ENCODE assay signal across 8 cellular contexts in genomic region chr20:9912858-9913434, GRCh38.
DNase-seq lines count a peak whose midpoint lies in the region; ATAC-seq and TF ChIP-seq lines count a peak whose summit lies in the region.

No MANE protein-coding gene starts in this region.

- H3K4me1 ChIP-seq in esophagus squamous epithelium (no peaks in the 10 kb centered on the region), osteoblast (ENCODE audit: insufficient read depth, low read length) (no peaks in the 10 kb centered on the region)

- TF ChIP-seq CTCF in GM20000 (IDR thresholded peaks at IDR 0.05; ENCODE audit: extremely low read depth, missing control alignments): peak; percentile 67
- TF ChIP-seq CTCF in esophagus squamous epithelium (IDR thresholded peaks at IDR 0.05): peak; percentile 61 to 82 (median 72)
- TF ChIP-seq CTCF in osteoblast (IDR thresholded peaks at IDR 0.05; ENCODE audit: extremely low read depth, low read depth, low read length): peak; percentile 90

- peak overlapping the region; percentile 39 for H2AFZ ChIP-seq in osteoblast (ENCODE audit: low read length)

- WGBS in esophagus squamous epithelium, 2 donors: 3 to 4% methylated on average over 8 of the region's 8 CpGs

- H3K4me2 ChIP-seq in osteoblast (ENCODE audit: insufficient read depth, low read length): no peak overlapping the region

- H3K9me3 ChIP-seq in esophagus squamous epithelium: no peaks in the 10 kb centered on the region
- no peaks in the 10 kb centered on the region for H3K9me3 ChIP-seq in osteoblast (ENCODE audit: low read depth, low read length)

- ATAC-seq in activated CD4-positive, CD25-positive, alpha-beta regulatory T cell treated with anti-CD3 and anti-CD28 coated beads, Interleukin-2, amount 50 U/mL, for 24 hours: no peak
- no peak for ATAC-seq in HG02763 (IDR thresholded peaks at IDR 0.05; ENCODE audit: unreplicated experiment)

- DNase-seq in DMS53 (lab: John Stamatoyannopoulos, UW) (peak; percentile 74), GM20000 (ENCODE audit: low spot score) (peak; percentile 8), NCI-H1417 (lab: John Stamatoyannopoulos, UW) (peak; percentile 43 to 83 (median 61)), esophagus squamous epithelium (lab: John Stamatoyannopoulos, UW) (no peak), osteoblast (ENCODE audit: insufficient read length, low spot score, missing footprints) (no peak)
- DNase-seq in activated CD4-positive, alpha-beta T cell treated with anti-CD3 and anti-CD28 coated beads for 4 hours: peak; percentile 2 to 6

- H3K36me3 ChIP-seq in esophagus squamous epithelium (no peaks in the 10 kb centered on the region), osteoblast (ENCODE audit: insufficient read depth, low read length) (no peaks in the 10 kb centered on the region)

- no peaks in the 10 kb centered on the region for H4K20me1 ChIP-seq in osteoblast (ENCODE audit: insufficient read depth, low read length)

- no peak for TF ChIP-seq POLR2A in esophagus squamous epithelium (IDR thresholded peaks at IDR 0.05)

- H3K27ac ChIP-seq in esophagus squamous epithelium (no peak overlapping the region), osteoblast (ENCODE audit: low read depth, low read length) (no peak overlapping the region)

- H3K27me3 ChIP-seq in esophagus squamous epithelium (peaks cover 0 to 12% (median 0%) of the 10 kb centered on the region in 4 donors), osteoblast (ENCODE audit: insufficient read depth, low read length) (peaks cover 8% of the 10 kb centered on the region)

- H3K4me3 ChIP-seq in esophagus squamous epithelium (no peak overlapping the region), osteoblast (ENCODE audit: insufficient read depth, low read length) (no peak overlapping the region)

- intact Hi-C loops in esophagus squamous epithelium (cut with DNase I): loop anchor here (10.0 kb wide), 1 partner anchor 298 kb away; no protein-coding TSS in a partner anchor

- H3K79me2 ChIP-seq in osteoblast (ENCODE audit: insufficient read depth, low read length): no peaks in the 10 kb centered on the region

Comparison
In these comparisons a context has a peak if more than half of its experiments do, and no peak if none do; other contexts are left out.
1. DNase-seq: peak in DMS53 (single experiment), GM20000 (single experiment), NCI-H1417 (3 of 3) and activated CD4-positive, alpha-beta T cell treated with anti-CD3 and anti-CD28 coated beads for 4 hours (2 of 2); none in esophagus squamous epithelium (single experiment) and osteoblast (single experiment).
2. Peak in every context shown above with its lines, with median percentiles within 50 percentile points of each other: CTCF ChIP-seq.